In genomic region chr16:56281256-56281805, GRCh38 we compare ENCODE assay signal across 10 cellular contexts.
DNase-seq lines count a peak whose midpoint lies in the region; ATAC-seq, FAIRE-seq and TF ChIP-seq lines count a peak whose summit lies in the region.
"Had no signal": no experiment of that assay in that cellular context is flagged by ENCODE, and none has a peak within 500 bp of the region (broad histone marks: within the 10 kb centered on the region; RNA-seq: fewer than 3 reads in every experiment).

No MANE protein-coding gene starts in this region.

- no peak overlapping the region for H3K27ac ChIP-seq in K562 (ENCODE audit: extremely low read depth, low read depth, low read length)
- H3K27ac ChIP-seq in lower lobe of right lung = no peak overlapping the region
- H3K27ac ChIP-seq in gastroesophageal sphincter = no peak overlapping the region
- H3K27ac ChIP-seq: esophagus muscularis mucosa had no signal

- H3K4me2 ChIP-seq in K562 (ENCODE audit: insufficient read depth, low read length) = no peak overlapping the region

- H4K20me1 ChIP-seq in K562 (replicated peaks; ENCODE audit: control insufficient read depth, insufficient read depth, low read length) = peaks cover 4% of the 10 kb centered on the region; the same call in 1 of the 2 replicates

- CTCF ChIA-PET in K562 (lab: Yijun Ruan, JAX; ENCODE audit: low intra/inter-chr PET ratio) = interaction anchor here (0.7 kb wide), 1 partner anchor 34 kb away, joined by 3 read pairs; no protein-coding TSS in a partner anchor

- no peak for TF ChIP-seq EP300 in K562 (IDR thresholded peaks at IDR 0.05; ENCODE audit: low read length)
- no peak for TF ChIP-seq EP300 in gastroesophageal sphincter (IDR thresholded peaks at IDR 0.05)

- peak; percentile 8 to 58; a peak in 2 of 4 replicates for TF ChIP-seq RAD21 in K562 (CRISPR knock-in tag; conservative IDR thresholded peaks at IDR 0.05 in 1 of 2, IDR thresholded peaks at IDR 0.05 in 1 of 2)

- intact Hi-C loops in K562 (cut with micrococcal nuclease) (no loop called here), lower lobe of right lung (cut with DNase I) (no loop called here)

- WGBS in K562 (ENCODE audit: insufficient coverage, low coverage, missing lambda C conversion rate) = 43% methylated on average over 2 of the region's 2 CpGs
- WGBS in gastroesophageal sphincter (ENCODE audit: low coverage in 1 of 2), 2 donors = 79 to 100% methylated on average over 1 to 2 of the region's 2 CpGs

- no TSS peak for BruUV-seq in K562 (replicated peaks; lab: Mats Ljungman, UMichigan)

- POLR2A ChIA-PET in K562 (lab: Yijun Ruan, JAX) = interaction anchor here (0.6 to 1.2 kb wide), 2 partner anchors 9 to 30 kb away, joined by 3 read pairs; no protein-coding TSS in a partner anchor

- H2AFZ ChIP-seq in K562 (ENCODE audit: low read depth, low read length) = no peak overlapping the region

- no peaks in the 10 kb centered on the region for H3K9me3 ChIP-seq in K562 (replicated peaks; ENCODE audit: control insufficient read depth, insufficient read depth, low read depth, low read length)
- H3K9me3 ChIP-seq in lower lobe of right lung = no peaks in the 10 kb centered on the region
- H3K9me3 ChIP-seq in gastroesophageal sphincter = no peaks in the 10 kb centered on the region
- H3K9me3 ChIP-seq: esophagus muscularis mucosa had no signal

- H3K4me1 ChIP-seq in K562 (replicated peaks in 1 of 2; ENCODE audit: control insufficient read depth in 2 of 2, insufficient read depth in 2 of 2, low read length in 2 of 2) = peaks cover 15 to 29% of the 10 kb centered on the region in 2 experiments
- no peaks in the 10 kb centered on the region for H3K4me1 ChIP-seq in lower lobe of right lung
- H3K4me1 ChIP-seq in gastroesophageal sphincter = peaks cover 0 to 13% (median 0%) of the 10 kb centered on the region in 3 donors

- in situ Hi-C loops in KBM-7 (cut with MboI; ENCODE audit: low pct_unique_long_range_greater_than_20kb, low sequenced_read_pairs) (no loop called here), K562 (cut with MboI) (no loop called here)

- DNase-seq in EL (peak; percentile 34), KBM-7 (peak; percentile 4), K562 (ENCODE audit: extremely low read depth in 1 of 4, low spot score in 3 of 4) (peak; percentile 49 to 75 (median 70)), lower lobe of right lung (no peak), SHP77 (lab: John Stamatoyannopoulos, UW) (no peak), globus pallidus (ENCODE audit: low spot score) (no peak), dedifferentiated amniotic fluid mesenchymal stem cell (ENCODE audit: extremely low spot score) (no peak)

- no peak overlapping the region for H3K4me3 ChIP-seq in K562
- H3K4me3 ChIP-seq in lower lobe of right lung = no peak overlapping the region
- no peak overlapping the region for H3K4me3 ChIP-seq in gastroesophageal sphincter
- H3K4me3 ChIP-seq: esophagus muscularis mucosa had no signal

- H3K27me3 ChIP-seq in K562 (ENCODE audit: control insufficient read depth in 2 of 2, insufficient read depth in 2 of 2, low read length in 2 of 2) (peaks cover 0 to 13% of the 10 kb centered on the region in 2 experiments; a peak in 2 of 5 replicates), lower lobe of right lung (ENCODE audit: low read depth) (no peaks in the 10 kb centered on the region), gastroesophageal sphincter (no peaks in the 10 kb centered on the region)
- H3K27me3 ChIP-seq: esophagus muscularis mucosa had no signal

- TF ChIP-seq POLR2A in K562 (conservative IDR thresholded peaks at IDR 0.05) (no peak), gastroesophageal sphincter (IDR thresholded peaks at IDR 0.05) (no peak)

- H3K9ac ChIP-seq in K562 (ENCODE audit: insufficient read depth in 1 of 2, low read depth in 2 of 2, low read length in 2 of 2) = no peak overlapping the region

- no peaks in the 10 kb centered on the region for H3K36me3 ChIP-seq in K562 (ENCODE audit: control insufficient read depth, insufficient read depth, low read length)
- H3K36me3 ChIP-seq in lower lobe of right lung = no peaks in the 10 kb centered on the region
- H3K36me3 ChIP-seq in gastroesophageal sphincter = no peaks in the 10 kb centered on the region
- H3K36me3 ChIP-seq: esophagus muscularis mucosa had no signal

- no peaks in the 10 kb centered on the region for H3K9me1 ChIP-seq in K562 (ENCODE audit: control insufficient read depth, insufficient read depth, low read length)

- peak; percentile 43 to 68 (median 63) for TF ChIP-seq CTCF in K562 (IDR thresholded peaks at IDR 0.05 in 2 of 3, conservative IDR thresholded peaks at IDR 0.05 in 1 of 3; ENCODE audit: insufficient read depth in 2 of 3, low read depth in 1 of 3, low read length in 3 of 3)
- peak; percentile 13 for TF ChIP-seq CTCF in lower lobe of right lung (IDR thresholded peaks at IDR 0.05)
- TF ChIP-seq CTCF in gastroesophageal sphincter (IDR thresholded peaks at IDR 0.05) = no peak

- H3K79me2 ChIP-seq in K562 (ENCODE audit: control insufficient read depth, insufficient read depth, low read length) = no peaks in the 10 kb centered on the region

- ATAC-seq in K562 (peak; percentile 70), lower lobe of right lung (no peak), gastroesophageal sphincter (no peak)

- no peak for FAIRE-seq in K562 (lab: Jason Lieb, UNC)
- FAIRE-seq: H54 had no signal

TF ChIP-seq in K562, 482 proteins besides CTCF, POLR2A, EP300 and RAD21 (continues in another document):
- TF ChIP-seq HNRNPL (IDR thresholded peaks at IDR 0.05; ENCODE audit: low read depth, low read length) = no peak
- 0 out of 2 replicates have a peak, but pooled peaks have one; percentile 12 for TF ChIP-seq CTBP1 (IDR thresholded peaks at IDR 0.05; ENCODE audit: borderline replicate concordance)
- TF ChIP-seq SMC3 (conservative IDR thresholded peaks at IDR 0.05; ENCODE audit: insufficient read depth, low read depth, low read length) = peak; percentile 45; the same call in 1 of the 2 replicates
- TF ChIP-seq USF1 (CRISPR knock-in tag; IDR thresholded peaks at IDR 0.05) = no peak
- TF ChIP-seq ZNF280A (IDR thresholded peaks at IDR 0.05; ENCODE audit: low read depth, partially characterized antibody) = no peak
- no peak for TF ChIP-seq DACH1 (IDR thresholded peaks at IDR 0.05; ENCODE audit: partially characterized antibody)
- TF ChIP-seq GTF2E2 (tag; IDR thresholded peaks at IDR 0.05) = no peak
- TF ChIP-seq ZNF324 (CRISPR knock-in tag; IDR thresholded peaks at IDR 0.05) = no peak
- no peak for TF ChIP-seq CLOCK (CRISPR knock-in tag; IDR thresholded peaks at IDR 0.05; ENCODE audit: borderline replicate concordance)
- TF ChIP-seq, protein P1, sequence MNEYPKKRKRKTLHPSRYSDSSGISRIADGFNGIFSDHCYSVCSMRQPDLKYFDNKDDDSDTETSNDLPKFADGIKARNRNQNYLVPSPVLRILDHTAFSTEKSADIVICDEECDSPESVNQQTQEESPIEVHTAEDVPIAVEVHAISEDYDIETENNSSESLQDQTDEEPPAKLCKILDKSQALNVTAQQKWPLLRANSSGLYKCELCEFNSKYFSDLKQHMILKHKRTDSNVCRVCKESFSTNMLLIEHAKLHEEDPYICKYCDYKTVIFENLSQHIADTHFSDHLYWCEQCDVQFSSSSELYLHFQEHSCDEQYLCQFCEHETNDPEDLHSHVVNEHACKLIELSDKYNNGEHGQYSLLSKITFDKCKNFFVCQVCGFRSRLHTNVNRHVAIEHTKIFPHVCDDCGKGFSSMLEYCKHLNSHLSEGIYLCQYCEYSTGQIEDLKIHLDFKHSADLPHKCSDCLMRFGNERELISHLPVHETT (CRISPR knock-in tag; conservative IDR thresholded peaks at IDR 0.05 in 1 of 2, IDR thresholded peaks at IDR 0.05 in 1 of 2) = no peak

Comparison
In these comparisons a context has a peak if more than half of its experiments do, and no peak if none do; other contexts are left out.
1. DNase-seq: peak in EL (single experiment), KBM-7 (single experiment) and K562 (4 of 4); none in lower lobe of right lung (single experiment), SHP77 (0 of 2), globus pallidus (single experiment) and dedifferentiated amniotic fluid mesenchymal stem cell (single experiment).
2. CTCF ChIP-seq: peak in K562 (3 of 3) and lower lobe of right lung (single experiment); none in gastroesophageal sphincter (0 of 4).